Comparison of ENCODE assay signal across 14 cellular contexts in genomic region chr4:17584502-17585213, GRCh38.
"Had no signal": no experiment of that assay in that cellular context is flagged by ENCODE, and none has a peak within 500 bp of the region (broad histone marks: within the 10 kb centered on the region; RNA-seq: fewer than 3 reads in every experiment).

No MANE protein-coding gene starts in this region.

- DNase-seq: activated CD4-positive, alpha-beta T cell treated with anti-CD3 and anti-CD28 coated beads, Interleukin-2, amount 50 U/mL, for 48 hours; activated CD4-positive, CD25-positive, alpha-beta regulatory T cell treated with anti-CD3 and anti-CD28 coated beads, Interleukin-2, amount 50 U/mL, for 72 hours; activated naive CD4-positive, alpha-beta T cell treated with anti-CD3 and anti-CD28 coated beads for 36 hours; activated naive CD8-positive, alpha-beta T cell treated with anti-CD3 and anti-CD28 coated beads, Interleukin-2, amount 50 U/mL, for 24 hours; aorta; erythroblast; gastrocnemius medialis; heart right ventricle; left lung; naive thymus-derived CD8-positive, alpha-beta T cell; stimulated activated CD4-positive, alpha-beta T cell treated with anti-CD3 and anti-CD28 coated beads, Interleukin-4, amount 100 ng/mL, for 1 hour; stimulated activated naive CD4-positive, alpha-beta T cell had no signal

- H3K27me3 ChIP-seq: gastrocnemius medialis, heart right ventricle, left lung, tibial nerve, vagina had no signal

- H3K27ac ChIP-seq: gastrocnemius medialis, heart right ventricle, left lung, tibial nerve, vagina had no signal

- H3K9me3 ChIP-seq: gastrocnemius medialis, heart right ventricle, left lung, tibial nerve, vagina had no signal

- H3K4me3 ChIP-seq: gastrocnemius medialis, heart right ventricle, left lung, tibial nerve, vagina had no signal

- H3K4me1 ChIP-seq: vagina had no signal
